In the genomic region with DNA sequence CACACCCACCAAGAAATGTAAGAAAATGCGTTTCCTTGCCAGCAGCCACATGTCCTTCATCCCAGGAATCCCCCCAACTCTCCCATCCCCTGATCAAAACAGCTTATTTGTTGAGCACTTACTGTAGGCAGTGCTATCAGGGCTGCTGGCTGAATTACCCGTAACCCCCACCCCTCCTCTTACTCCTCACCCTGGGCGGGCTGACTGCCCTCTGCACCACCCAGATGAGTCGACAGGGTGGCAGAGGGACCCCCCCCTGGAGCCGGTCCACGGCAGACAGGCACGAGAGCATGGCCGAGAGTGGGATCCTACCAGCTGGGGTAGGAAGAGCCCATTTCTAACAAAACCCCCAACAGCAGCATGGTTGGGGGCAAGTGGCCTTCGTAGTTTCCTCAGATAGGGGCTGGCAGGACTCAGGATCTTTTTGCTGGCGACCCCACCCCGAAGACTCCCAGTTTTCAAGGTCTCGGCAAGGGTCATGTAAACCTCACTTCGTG, we compare ENCODE assay signal across 1 cellular context.
TF ChIP-seq lines count a peak whose summit lies in the region.

No MANE protein-coding gene starts in this region.

TF ChIP-seq in K562, 482 proteins besides CTCF, POLR2A, EP300 and RAD21 (continued from another document and continues in another):
- TF ChIP-seq, protein P1, sequence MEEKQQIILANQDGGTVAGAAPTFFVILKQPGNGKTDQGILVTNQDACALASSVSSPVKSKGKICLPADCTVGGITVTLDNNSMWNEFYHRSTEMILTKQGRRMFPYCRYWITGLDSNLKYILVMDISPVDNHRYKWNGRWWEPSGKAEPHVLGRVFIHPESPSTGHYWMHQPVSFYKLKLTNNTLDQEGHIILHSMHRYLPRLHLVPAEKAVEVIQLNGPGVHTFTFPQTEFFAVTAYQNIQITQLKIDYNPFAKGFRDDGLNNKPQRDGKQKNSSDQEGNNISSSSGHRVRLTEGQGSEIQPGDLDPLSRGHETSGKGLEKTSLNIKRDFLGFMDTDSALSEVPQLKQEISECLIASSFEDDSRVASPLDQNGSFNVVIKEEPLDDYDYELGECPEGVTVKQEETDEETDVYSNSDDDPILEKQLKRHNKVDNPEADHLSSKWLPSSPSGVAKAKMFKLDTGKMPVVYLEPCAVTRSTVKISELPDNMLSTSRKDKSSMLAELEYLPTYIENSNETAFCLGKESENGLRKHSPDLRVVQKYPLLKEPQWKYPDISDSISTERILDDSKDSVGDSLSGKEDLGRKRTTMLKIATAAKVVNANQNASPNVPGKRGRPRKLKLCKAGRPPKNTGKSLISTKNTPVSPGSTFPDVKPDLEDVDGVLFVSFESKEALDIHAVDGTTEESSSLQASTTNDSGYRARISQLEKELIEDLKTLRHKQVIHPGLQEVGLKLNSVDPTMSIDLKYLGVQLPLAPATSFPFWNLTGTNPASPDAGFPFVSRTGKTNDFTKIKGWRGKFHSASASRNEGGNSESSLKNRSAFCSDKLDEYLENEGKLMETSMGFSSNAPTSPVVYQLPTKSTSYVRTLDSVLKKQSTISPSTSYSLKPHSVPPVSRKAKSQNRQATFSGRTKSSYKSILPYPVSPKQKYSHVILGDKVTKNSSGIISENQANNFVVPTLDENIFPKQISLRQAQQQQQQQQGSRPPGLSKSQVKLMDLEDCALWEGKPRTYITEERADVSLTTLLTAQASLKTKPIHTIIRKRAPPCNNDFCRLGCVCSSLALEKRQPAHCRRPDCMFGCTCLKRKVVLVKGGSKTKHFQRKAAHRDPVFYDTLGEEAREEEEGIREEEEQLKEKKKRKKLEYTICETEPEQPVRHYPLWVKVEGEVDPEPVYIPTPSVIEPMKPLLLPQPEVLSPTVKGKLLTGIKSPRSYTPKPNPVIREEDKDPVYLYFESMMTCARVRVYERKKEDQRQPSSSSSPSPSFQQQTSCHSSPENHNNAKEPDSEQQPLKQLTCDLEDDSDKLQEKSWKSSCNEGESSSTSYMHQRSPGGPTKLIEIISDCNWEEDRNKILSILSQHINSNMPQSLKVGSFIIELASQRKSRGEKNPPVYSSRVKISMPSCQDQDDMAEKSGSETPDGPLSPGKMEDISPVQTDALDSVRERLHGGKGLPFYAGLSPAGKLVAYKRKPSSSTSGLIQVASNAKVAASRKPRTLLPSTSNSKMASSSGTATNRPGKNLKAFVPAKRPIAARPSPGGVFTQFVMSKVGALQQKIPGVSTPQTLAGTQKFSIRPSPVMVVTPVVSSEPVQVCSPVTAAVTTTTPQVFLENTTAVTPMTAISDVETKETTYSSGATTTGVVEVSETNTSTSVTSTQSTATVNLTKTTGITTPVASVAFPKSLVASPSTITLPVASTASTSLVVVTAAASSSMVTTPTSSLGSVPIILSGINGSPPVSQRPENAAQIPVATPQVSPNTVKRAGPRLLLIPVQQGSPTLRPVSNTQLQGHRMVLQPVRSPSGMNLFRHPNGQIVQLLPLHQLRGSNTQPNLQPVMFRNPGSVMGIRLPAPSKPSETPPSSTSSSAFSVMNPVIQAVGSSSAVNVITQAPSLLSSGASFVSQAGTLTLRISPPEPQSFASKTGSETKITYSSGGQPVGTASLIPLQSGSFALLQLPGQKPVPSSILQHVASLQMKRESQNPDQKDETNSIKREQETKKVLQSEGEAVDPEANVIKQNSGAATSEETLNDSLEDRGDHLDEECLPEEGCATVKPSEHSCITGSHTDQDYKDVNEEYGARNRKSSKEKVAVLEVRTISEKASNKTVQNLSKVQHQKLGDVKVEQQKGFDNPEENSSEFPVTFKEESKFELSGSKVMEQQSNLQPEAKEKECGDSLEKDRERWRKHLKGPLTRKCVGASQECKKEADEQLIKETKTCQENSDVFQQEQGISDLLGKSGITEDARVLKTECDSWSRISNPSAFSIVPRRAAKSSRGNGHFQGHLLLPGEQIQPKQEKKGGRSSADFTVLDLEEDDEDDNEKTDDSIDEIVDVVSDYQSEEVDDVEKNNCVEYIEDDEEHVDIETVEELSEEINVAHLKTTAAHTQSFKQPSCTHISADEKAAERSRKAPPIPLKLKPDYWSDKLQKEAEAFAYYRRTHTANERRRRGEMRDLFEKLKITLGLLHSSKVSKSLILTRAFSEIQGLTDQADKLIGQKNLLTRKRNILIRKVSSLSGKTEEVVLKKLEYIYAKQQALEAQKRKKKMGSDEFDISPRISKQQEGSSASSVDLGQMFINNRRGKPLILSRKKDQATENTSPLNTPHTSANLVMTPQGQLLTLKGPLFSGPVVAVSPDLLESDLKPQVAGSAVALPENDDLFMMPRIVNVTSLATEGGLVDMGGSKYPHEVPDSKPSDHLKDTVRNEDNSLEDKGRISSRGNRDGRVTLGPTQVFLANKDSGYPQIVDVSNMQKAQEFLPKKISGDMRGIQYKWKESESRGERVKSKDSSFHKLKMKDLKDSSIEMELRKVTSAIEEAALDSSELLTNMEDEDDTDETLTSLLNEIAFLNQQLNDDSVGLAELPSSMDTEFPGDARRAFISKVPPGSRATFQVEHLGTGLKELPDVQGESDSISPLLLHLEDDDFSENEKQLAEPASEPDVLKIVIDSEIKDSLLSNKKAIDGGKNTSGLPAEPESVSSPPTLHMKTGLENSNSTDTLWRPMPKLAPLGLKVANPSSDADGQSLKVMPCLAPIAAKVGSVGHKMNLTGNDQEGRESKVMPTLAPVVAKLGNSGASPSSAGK (IDR thresholded peaks at IDR 0.05), result no peak
- TF ChIP-seq, protein P2, sequence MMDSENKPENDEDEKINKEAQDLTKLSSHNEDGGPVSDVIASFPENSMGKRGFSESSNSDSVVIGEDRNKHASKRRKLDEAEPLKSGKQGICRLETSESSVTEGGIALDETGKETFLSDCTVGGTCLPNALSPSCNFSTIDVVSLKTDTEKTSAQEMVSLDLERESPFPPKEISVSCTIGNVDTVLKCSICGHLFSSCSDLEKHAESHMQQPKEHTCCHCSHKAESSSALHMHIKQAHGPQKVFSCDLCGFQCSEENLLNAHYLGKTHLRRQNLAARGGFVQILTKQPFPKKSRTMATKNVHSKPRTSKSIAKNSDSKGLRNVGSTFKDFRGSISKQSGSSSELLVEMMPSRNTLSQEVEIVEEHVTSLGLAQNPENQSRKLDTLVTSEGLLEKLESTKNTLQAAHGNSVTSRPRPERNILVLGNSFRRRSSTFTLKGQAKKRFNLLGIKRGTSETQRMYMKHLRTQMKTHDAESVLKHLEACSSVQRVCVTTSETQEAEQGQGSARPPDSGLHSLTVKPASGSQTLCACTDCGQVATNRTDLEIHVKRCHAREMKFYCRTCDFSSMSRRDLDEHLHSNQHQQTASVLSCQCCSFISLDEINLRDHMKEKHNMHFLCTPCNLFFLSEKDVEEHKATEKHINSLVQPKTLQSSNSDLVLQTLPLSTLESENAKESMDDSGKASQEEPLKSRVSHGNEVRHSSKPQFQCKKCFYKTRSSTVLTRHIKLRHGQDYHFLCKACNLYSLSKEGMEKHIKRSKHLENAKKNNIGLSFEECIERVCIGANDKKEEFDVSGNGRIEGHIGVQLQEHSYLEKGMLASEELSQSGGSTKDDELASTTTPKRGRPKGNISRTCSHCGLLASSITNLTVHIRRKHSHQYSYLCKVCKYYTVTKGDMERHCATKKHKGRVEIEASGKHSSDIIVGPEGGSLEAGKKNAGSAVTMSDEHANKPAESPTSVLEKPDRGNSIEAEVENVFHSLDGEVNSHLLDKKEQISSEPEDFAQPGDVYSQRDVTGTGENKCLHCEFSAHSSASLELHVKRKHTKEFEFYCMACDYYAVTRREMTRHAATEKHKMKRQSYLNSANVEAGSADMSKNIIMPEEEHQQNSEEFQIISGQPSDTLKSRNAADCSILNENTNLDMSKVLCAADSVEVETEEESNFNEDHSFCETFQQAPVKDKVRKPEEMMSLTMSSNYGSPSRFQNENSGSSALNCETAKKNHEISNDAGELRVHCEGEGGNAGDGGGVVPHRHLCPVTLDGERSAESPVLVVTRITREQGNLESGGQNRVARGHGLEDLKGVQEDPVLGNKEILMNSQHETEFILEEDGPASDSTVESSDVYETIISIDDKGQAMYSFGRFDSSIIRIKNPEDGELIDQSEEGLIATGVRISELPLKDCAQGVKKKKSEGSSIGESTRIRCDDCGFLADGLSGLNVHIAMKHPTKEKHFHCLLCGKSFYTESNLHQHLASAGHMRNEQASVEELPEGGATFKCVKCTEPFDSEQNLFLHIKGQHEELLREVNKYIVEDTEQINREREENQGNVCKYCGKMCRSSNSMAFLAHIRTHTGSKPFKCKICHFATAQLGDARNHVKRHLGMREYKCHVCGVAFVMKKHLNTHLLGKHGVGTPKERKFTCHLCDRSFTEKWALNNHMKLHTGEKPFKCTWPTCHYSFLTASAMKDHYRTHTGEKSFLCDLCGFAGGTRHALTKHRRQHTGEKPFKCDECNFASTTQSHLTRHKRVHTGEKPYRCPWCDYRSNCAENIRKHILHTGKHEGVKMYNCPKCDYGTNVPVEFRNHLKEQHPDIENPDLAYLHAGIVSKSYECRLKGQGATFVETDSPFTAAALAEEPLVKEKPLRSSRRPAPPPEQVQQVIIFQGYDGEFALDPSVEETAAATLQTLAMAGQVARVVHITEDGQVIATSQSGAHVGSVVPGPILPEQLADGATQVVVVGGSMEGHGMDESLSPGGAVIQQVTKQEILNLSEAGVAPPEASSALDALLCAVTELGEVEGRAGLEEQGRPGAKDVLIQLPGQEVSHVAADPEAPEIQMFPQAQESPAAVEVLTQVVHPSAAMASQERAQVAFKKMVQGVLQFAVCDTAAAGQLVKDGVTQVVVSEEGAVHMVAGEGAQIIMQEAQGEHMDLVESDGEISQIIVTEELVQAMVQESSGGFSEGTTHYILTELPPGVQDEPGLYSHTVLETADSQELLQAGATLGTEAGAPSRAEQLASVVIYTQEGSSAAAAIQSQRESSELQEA (IDR thresholded peaks at IDR 0.05; ENCODE audit: low read depth), result no peak
- TF ChIP-seq, protein P3, sequence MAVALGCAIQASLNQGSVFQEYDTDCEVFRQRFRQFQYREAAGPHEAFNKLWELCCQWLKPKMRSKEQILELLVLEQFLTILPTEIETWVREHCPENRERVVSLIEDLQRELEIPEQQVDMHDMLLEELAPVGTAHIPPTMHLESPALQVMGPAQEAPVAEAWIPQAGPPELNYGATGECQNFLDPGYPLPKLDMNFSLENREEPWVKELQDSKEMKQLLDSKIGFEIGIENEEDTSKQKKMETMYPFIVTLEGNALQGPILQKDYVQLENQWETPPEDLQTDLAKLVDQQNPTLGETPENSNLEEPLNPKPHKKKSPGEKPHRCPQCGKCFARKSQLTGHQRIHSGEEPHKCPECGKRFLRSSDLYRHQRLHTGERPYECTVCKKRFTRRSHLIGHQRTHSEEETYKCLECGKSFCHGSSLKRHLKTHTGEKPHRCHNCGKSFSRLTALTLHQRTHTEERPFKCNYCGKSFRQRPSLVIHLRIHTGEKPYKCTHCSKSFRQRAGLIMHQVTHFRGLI (CRISPR knock-in tag; IDR thresholded peaks at IDR 0.05), result no peak
- TF ChIP-seq KAT2B (IDR thresholded peaks at IDR 0.05; ENCODE audit: low read depth, low read length), result no peak
- TF ChIP-seq MEF2D (tag; conservative IDR thresholded peaks at IDR 0.05; ENCODE audit: low read depth), result no peak
- TF ChIP-seq, protein P4, sequence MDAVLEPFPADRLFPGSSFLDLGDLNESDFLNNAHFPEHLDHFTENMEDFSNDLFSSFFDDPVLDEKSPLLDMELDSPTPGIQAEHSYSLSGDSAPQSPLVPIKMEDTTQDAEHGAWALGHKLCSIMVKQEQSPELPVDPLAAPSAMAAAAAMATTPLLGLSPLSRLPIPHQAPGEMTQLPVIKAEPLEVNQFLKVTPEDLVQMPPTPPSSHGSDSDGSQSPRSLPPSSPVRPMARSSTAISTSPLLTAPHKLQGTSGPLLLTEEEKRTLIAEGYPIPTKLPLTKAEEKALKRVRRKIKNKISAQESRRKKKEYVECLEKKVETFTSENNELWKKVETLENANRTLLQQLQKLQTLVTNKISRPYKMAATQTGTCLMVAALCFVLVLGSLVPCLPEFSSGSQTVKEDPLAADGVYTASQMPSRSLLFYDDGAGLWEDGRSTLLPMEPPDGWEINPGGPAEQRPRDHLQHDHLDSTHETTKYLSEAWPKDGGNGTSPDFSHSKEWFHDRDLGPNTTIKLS (IDR thresholded peaks at IDR 0.05; ENCODE audit: borderline replicate concordance, low read depth), result peak; percentile 84; the same call in 1 of the 2 replicates
- no peak; a peak in 1 of 4 replicates for TF ChIP-seq MAZ (CRISPR knock-in tag; conservative IDR thresholded peaks at IDR 0.05 in 1 of 2, IDR thresholded peaks at IDR 0.05 in 1 of 2)
- no peak for TF ChIP-seq SRF (CRISPR knock-in tag; IDR thresholded peaks at IDR 0.05)
- TF ChIP-seq, protein P5, sequence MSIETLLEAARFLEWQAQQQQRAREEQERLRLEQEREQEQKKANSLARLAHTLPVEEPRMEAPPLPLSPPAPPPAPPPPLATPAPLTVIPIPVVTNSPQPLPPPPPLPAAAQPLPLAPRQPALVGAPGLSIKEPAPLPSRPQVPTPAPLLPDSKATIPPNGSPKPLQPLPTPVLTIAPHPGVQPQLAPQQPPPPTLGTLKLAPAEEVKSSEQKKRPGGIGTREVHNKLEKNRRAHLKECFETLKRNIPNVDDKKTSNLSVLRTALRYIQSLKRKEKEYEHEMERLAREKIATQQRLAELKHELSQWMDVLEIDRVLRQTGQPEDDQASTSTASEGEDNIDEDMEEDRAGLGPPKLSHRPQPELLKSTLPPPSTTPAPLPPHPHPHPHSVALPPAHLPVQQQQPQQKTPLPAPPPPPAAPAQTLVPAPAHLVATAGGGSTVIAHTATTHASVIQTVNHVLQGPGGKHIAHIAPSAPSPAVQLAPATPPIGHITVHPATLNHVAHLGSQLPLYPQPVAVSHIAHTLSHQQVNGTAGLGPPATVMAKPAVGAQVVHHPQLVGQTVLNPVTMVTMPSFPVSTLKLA (conservative IDR thresholded peaks at IDR 0.05), result no peak; a peak in 1 of 4 replicates
- no peak for TF ChIP-seq POLR2H (tag; IDR thresholded peaks at IDR 0.05; ENCODE audit: low read depth)
- TF ChIP-seq, protein P6, sequence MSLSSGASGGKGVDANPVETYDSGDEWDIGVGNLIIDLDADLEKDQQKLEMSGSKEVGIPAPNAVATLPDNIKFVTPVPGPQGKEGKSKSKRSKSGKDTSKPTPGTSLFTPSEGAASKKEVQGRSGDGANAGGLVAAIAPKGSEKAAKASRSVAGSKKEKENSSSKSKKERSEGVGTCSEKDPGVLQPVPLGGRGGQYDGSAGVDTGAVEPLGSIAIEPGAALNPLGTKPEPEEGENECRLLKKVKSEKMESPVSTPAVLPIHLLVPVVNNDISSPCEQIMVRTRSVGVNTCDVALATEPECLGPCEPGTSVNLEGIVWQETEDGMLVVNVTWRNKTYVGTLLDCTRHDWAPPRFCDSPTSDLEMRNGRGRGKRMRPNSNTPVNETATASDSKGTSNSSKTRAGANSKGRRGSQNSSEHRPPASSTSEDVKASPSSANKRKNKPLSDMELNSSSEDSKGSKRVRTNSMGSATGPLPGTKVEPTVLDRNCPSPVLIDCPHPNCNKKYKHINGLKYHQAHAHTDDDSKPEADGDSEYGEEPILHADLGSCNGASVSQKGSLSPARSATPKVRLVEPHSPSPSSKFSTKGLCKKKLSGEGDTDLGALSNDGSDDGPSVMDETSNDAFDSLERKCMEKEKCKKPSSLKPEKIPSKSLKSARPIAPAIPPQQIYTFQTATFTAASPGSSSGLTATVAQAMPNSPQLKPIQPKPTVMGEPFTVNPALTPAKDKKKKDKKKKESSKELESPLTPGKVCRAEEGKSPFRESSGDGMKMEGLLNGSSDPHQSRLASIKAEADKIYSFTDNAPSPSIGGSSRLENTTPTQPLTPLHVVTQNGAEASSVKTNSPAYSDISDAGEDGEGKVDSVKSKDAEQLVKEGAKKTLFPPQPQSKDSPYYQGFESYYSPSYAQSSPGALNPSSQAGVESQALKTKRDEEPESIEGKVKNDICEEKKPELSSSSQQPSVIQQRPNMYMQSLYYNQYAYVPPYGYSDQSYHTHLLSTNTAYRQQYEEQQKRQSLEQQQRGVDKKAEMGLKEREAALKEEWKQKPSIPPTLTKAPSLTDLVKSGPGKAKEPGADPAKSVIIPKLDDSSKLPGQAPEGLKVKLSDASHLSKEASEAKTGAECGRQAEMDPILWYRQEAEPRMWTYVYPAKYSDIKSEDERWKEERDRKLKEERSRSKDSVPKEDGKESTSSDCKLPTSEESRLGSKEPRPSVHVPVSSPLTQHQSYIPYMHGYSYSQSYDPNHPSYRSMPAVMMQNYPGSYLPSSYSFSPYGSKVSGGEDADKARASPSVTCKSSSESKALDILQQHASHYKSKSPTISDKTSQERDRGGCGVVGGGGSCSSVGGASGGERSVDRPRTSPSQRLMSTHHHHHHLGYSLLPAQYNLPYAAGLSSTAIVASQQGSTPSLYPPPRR (CRISPR knock-in tag; IDR thresholded peaks at IDR 0.05; ENCODE audit: borderline replicate concordance), result no peak
- TF ChIP-seq SREBF2 (CRISPR knock-in tag; IDR thresholded peaks at IDR 0.05), result no peak
- TF ChIP-seq ZNF282 (CRISPR knock-in tag; IDR thresholded peaks at IDR 0.05), result no peak
- TF ChIP-seq HNRNPUL1 (IDR thresholded peaks at IDR 0.05; ENCODE audit: low read length), result no peak
- no peak for TF ChIP-seq MCM3 (IDR thresholded peaks at IDR 0.05)
